8 cellular contexts compared by ENCODE assay signal in genomic region chr1:52551476-52552235, GRCh38. TPM values are rescaled to one million over a fixed set of nuclear protein-coding genes. Genes with fewer than 3 reads are reported as not detected.
A peak's percentile ranks its signal among the peaks of the same experiment; 100 is the strongest.
DNase-seq lines count a peak whose midpoint lies in the region; ATAC-seq and TF ChIP-seq lines count a peak whose summit lies in the region.

No MANE protein-coding gene starts in this region.

- H3K4me3 Mint-ChIP-seq in MCF 10A (ENCODE audit: unreplicated experiment) = no peak overlapping the region

- no peak overlapping the region for H3K27ac Mint-ChIP-seq in MCF 10A (ENCODE audit: low read depth, unreplicated experiment)

- H3K9me3 ChIP-seq in heart right ventricle = peaks cover 0 to 3% (median 0%) of the 10 kb centered on the region in 11 donors
- H3K9me3 ChIP-seq in SJSA1 (replicated peaks) = no peaks in the 10 kb centered on the region
- H3K9me3 ChIP-seq in right lobe of liver = no peaks in the 10 kb centered on the region

- CTCF ChIA-PET in MCF 10A (lab: Yijun Ruan, JAX) = interaction anchor here (1.0 to 1.3 kb wide), 6 partner anchors 21 to 135 kb away, joined by 3 to 9 read pairs (median 3); no protein-coding TSS in a partner anchor

- H3K4me1 Mint-ChIP-seq in MCF 10A (ENCODE audit: insufficient read depth, unreplicated experiment) = peaks cover 44% of the 10 kb centered on the region

- intact Hi-C loops in heart right ventricle (cut with DNase I) = loop anchor here in 5 of 10 donors (2.0 to 10.0 kb wide), 5 partner anchors 51 to 136 kb away; partner anchors contain the start of genes GPX7 (in 5 of the 5) and SHISAL2A (in 1 of the 5)
- intact Hi-C loops in left ventricle myocardium superior (cut with micrococcal nuclease) = no loop called here
- intact Hi-C loops in MCF 10A (cut with micrococcal nuclease) = loop anchor here (1.0 to 5.0 kb wide), 4 partner anchors 89 to 149 kb away; partner anchors contain the start of genes ORC1 and PRPF38A
- intact Hi-C loops in right lobe of liver (cut with DNase I) = no loop called here

- ATAC-seq in heart right ventricle = no peak
- no peak for ATAC-seq in left ventricle myocardium superior
- no peak for ATAC-seq in right lobe of liver
- ATAC-seq in HG02798 (IDR thresholded peaks at IDR 0.05; ENCODE audit: poor library complexity, unreplicated experiment) = no peak
- ATAC-seq in GM19351 (IDR thresholded peaks at IDR 0.05; ENCODE audit: unreplicated experiment) = no peak

- no peak for TF ChIP-seq POLR2A in right lobe of liver (IDR thresholded peaks at IDR 0.05)

- peaks cover 7% of the 10 kb centered on the region for H3K36me3 Mint-ChIP-seq in MCF 10A (ENCODE audit: insufficient read depth, unreplicated experiment)

- no peaks in the 10 kb centered on the region for H3K27me3 Mint-ChIP-seq in MCF 10A (ENCODE audit: insufficient read depth, unreplicated experiment)

- TSS peak; percentile 52 for BruUV-seq in MCF 10A (replicated peaks; lab: Mats Ljungman, UMichigan)

- H3K9me3 Mint-ChIP-seq in MCF 10A (ENCODE audit: unreplicated experiment) = no peaks in the 10 kb centered on the region

- H3K36me3 ChIP-seq in heart right ventricle = no peaks in the 10 kb centered on the region
- H3K36me3 ChIP-seq in SJSA1 = peaks cover 8% of the 10 kb centered on the region
- H3K36me3 ChIP-seq in right lobe of liver = no peaks in the 10 kb centered on the region

- peaks cover 0 to 37% (median 27%) of the 10 kb centered on the region in 9 donors for H3K4me1 ChIP-seq in heart right ventricle
- H3K4me1 ChIP-seq in SJSA1 (replicated peaks) = peaks cover 15% of the 10 kb centered on the region
- H3K4me1 ChIP-seq in right lobe of liver = peaks cover 0 to 20% (median 0%) of the 10 kb centered on the region in 4 donors

- TF ChIP-seq CTCF in heart right ventricle (IDR thresholded peaks at IDR 0.05) (no peak), MCF 10A (IDR thresholded peaks at IDR 0.05; ENCODE audit: unreplicated experiment) (no peak), right lobe of liver (IDR thresholded peaks at IDR 0.05) (no peak)

- DNase-seq in heart right ventricle (no peak), left ventricle myocardium superior (no peak), SJSA1 (ENCODE audit: low read depth in 1 of 2, low spot score in 2 of 2) (peak in 1 of 2 experiments; percentile 45), MCF 10A (ENCODE audit: unreplicated experiment) (peak; percentile 45), right lobe of liver (no peak)
- peak; percentile 19 for DNase-seq in stimulated activated naive CD4-positive, alpha-beta T cell treated with Interleukin-2 at 50 U/mL for 16 hours (lab: John Stamatoyannopoulos, UW)

- H3K27me3 ChIP-seq in heart right ventricle = no peaks in the 10 kb centered on the region
- no peaks in the 10 kb centered on the region for H3K27me3 ChIP-seq in SJSA1 (replicated peaks)
- H3K27me3 ChIP-seq in right lobe of liver = no peaks in the 10 kb centered on the region

- POLR2A ChIA-PET in MCF 10A (lab: Yijun Ruan, JAX) = interaction anchor here (0.7 to 2.2 kb wide), 26 partner anchors 9 to 1282 kb away, joined by 3 to 56 read pairs (median 4); partner anchors contain the start of genes CC2D1B, ORC1 and PRPF38A

- peak overlapping the region in 9 of 10 donors; percentile 83 to 94 (median 89) for H3K27ac ChIP-seq in heart right ventricle
- H3K27ac ChIP-seq in SJSA1 = no peak overlapping the region
- H3K27ac ChIP-seq in right lobe of liver = peak overlapping the region; percentile 94 to 97 (median 95)

- H3K4me3 ChIP-seq in heart right ventricle = peak overlapping the region; percentile 87 to 99 (median 96)
- peak overlapping the region; percentile 89 for H3K4me3 ChIP-seq in SJSA1
- peak overlapping the region; percentile 88 to 92 (median 91) for H3K4me3 ChIP-seq in right lobe of liver

- WGBS in heart right ventricle, 2 donors = 7% methylated on average over 20 of the region's 20 CpGs
- WGBS in right lobe of liver (ENCODE audit: insufficient coverage, low coverage, low lambda C conversion rate, missing lambda C conversion rate) = 13% methylated on average over 20 of the region's 20 CpGs

RNA-seq across cellular contexts. Expression of gene TUT4, which starts 1.2 kb away (rescaled TPM):
- total RNA-seq in heart right ventricle = 10 to 100 TPM; 25.5 to 40.6 (median 32.5) TPM
- 10 to 100 TPM; 16.9 to 26.6 TPM for polyA plus RNA-seq in heart right ventricle
- total RNA-seq in left ventricle myocardium superior = 36.2 TPM
- 25.3 and 28.2 TPM in 2 replicates for total RNA-seq in SJSA1 (2014; rRNA removed; shearing (Covaris generic))
- 83.8 and 90.7 TPM in 2 replicates for total RNA-seq in MCF 10A (2022)
- 10 to 100 TPM; 16.1 to 33.0 (median 22.8) TPM for total RNA-seq in right lobe of liver

RNA-seq across cellular contexts. Expression of gene GPX7, which starts 50.5 kb away (rescaled TPM):
- total RNA-seq in heart right ventricle (10 to 100 TPM in 1 of 10 donors, 1 to 10 TPM in 9; 3.3 to 14.6 (median 6.5) TPM), left ventricle myocardium superior (4.2 TPM), MCF 10A (2022) (not detected in 2 replicates), right lobe of liver (1 to 10 TPM; 1.6 to 4.3 (median 2.7) TPM)
- 10 to 100 TPM in 1 of 2 donors, 1 to 10 TPM in 1; 7.5 to 22.9 TPM for polyA plus RNA-seq in heart right ventricle
- 22.6 and 57.5 TPM in 2 replicates for total RNA-seq in SJSA1 (2014; rRNA removed; shearing (Covaris generic))

Comparison
In these comparisons a context has a peak if more than half of its experiments do, and no peak if none do; other contexts are left out.
1. DNase-seq: peak in MCF 10A (single experiment) and stimulated activated naive CD4-positive, alpha-beta T cell treated with Interleukin-2 at 50 U/mL for 16 hours (single experiment); none in heart right ventricle (0 of 2), left ventricle myocardium superior (single experiment) and right lobe of liver (0 of 3).
2. Peak in every context shown above with its lines, with median percentiles within 50 percentile points of each other: H3K4me3 ChIP-seq.